Comparison of ENCODE assay signal across 1 cellular context in genomic region chr7:100965051-100965722, GRCh38.
TF ChIP-seq lines count a peak whose summit lies in the region.

No MANE protein-coding gene starts in this region.

TF ChIP-seq in GM23338, 12 proteins besides CTCF, POLR2A, EP300 and RAD21 (continued from another document):
- TF ChIP-seq ZNF462 (CRISPR knock-in tag; IDR thresholded peaks at IDR 0.05): no peak
- no peak for TF ChIP-seq REST (IDR thresholded peaks at IDR 0.05; ENCODE audit: unreplicated experiment)
- TF ChIP-seq STAT1 (IDR thresholded peaks at IDR 0.05; ENCODE audit: unreplicated experiment): no peak
- TF ChIP-seq JUNB (IDR thresholded peaks at IDR 0.05; ENCODE audit: unreplicated experiment): no peak
- TF ChIP-seq ZNF114 (CRISPR knock-in tag; IDR thresholded peaks at IDR 0.05): no peak
- no peak for TF ChIP-seq CREB1 (CRISPR knock-in tag; IDR thresholded peaks at IDR 0.05; ENCODE audit: low read depth)
- TF ChIP-seq NANOG (IDR thresholded peaks at IDR 0.05; ENCODE audit: borderline replicate concordance): no peak
- no peak for TF ChIP-seq POLR2AphosphoS5 (IDR thresholded peaks at IDR 0.05; ENCODE audit: low read depth)
- no peak for TF ChIP-seq EZH2 (IDR thresholded peaks at IDR 0.05; ENCODE audit: low read depth, unreplicated experiment)
